24 cellular contexts compared by ENCODE assay signal in the genomic region with DNA sequence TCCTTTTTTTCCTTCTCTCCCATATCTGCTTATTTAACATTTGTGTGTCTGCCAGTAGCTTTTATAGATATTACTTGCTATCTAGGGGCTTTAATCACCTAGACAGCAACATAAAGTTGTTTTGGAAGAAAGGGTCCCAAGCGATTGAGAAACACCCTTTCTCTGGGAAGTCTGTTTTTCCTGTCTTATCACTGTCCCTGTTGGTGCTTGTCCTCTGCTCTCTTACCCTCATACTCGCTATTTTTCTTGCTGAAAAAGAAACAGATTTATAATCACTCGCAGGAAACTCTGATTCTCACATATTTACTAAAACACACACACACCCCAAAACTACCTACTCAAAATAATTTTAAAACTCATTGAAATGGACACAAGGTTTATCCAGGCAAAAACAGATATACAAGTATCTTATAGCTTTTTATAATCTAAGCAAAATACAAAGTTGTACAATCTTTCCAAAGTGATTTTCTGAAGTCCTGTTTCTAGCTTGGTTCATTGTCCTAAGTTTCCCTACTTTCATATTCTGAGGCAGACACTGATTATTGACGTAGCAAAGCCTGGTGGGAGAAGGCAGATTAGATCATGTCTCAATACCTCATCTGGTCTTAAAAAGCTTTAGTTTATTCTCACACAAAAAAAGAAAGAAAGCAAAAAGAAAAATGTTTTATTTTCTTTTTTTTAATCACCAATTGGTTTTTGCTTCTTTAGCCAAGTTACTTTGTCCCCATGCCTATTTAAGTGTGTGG.
DNase-seq lines count a peak whose midpoint lies in the region; ATAC-seq, FAIRE-seq and TF ChIP-seq lines count a peak whose summit lies in the region.
"Had no signal": no experiment of that assay in that cellular context is flagged by ENCODE, and none has a peak within 500 bp of the region (broad histone marks: within the 10 kb centered on the region; RNA-seq: fewer than 3 reads in every experiment).

No MANE protein-coding gene starts in this region.

- peak; percentile 24 for FAIRE-seq in frontal cortex (lab: Jason Lieb, UNC)
- FAIRE-seq: A549 had no signal

- WGBS in gastroesophageal sphincter (ENCODE audit: low coverage in 1 of 2), 2 donors, result 80 to 85% methylated on average over 4 of the region's 4 CpGs

- H3K36me3 ChIP-seq in BLaER1 treated with 17β-estradiol and CSF1 and Interleukin-3, amounts not matched to agents 10 nM and 100 nM, result peaks cover 0 to 6% (median 0%) of the 10 kb centered on the region in 11 experiments; a peak in 1 of 22 replicates
- H3K36me3 ChIP-seq in SK-N-MC (ENCODE audit: insufficient read depth, low read length), result peaks cover 3% of the 10 kb centered on the region; the same call in 1 of the 2 replicates
- no peaks in the 10 kb centered on the region for H3K36me3 ChIP-seq in MM.1S (replicated peaks; ENCODE audit: insufficient read depth, low read length)
- no peaks in the 10 kb centered on the region for H3K36me3 ChIP-seq in gastroesophageal sphincter
- H3K36me3 ChIP-seq: SJSA1, tibial nerve had no signal

- H3F3A ChIP-seq in MM.1S (ENCODE audit: insufficient read depth, low read length), result no peaks in the 10 kb centered on the region

- H3K9me3 ChIP-seq in BLaER1 treated with 17β-estradiol and CSF1 and Interleukin-3, amounts not matched to agents 10 nM and 100 nM (replicated peaks in 1 of 11), result peaks cover 0 to 45% (median 12%) of the 10 kb centered on the region in 11 experiments; a peak in 9 of 22 replicates
- H3K9me3 ChIP-seq in SK-N-MC (ENCODE audit: low read depth, low read length) (no peaks in the 10 kb centered on the region), MM.1S (replicated peaks; ENCODE audit: insufficient read depth, low read length) (no peaks in the 10 kb centered on the region), gastroesophageal sphincter (no peaks in the 10 kb centered on the region)
- H3K9me3 ChIP-seq: A549, SJSA1, tibial nerve had no signal

- H3K4me1 Mint-ChIP-seq in nephron, result peaks cover 45% of the 10 kb centered on the region
- H3K4me1 Mint-ChIP-seq: activated naive CD8-positive, alpha-beta T cell treated with anti-CD3 and anti-CD28 coated beads, Interleukin-2, amount 50 U/mL, for 24 hours had no signal

- TF ChIP-seq POLR2A in gastroesophageal sphincter (IDR thresholded peaks at IDR 0.05), result no peak

- no peaks in the 10 kb centered on the region for H3K27me3 Mint-ChIP-seq in nephron (ENCODE audit: low read depth)
- H3K27me3 Mint-ChIP-seq: activated naive CD8-positive, alpha-beta T cell treated with anti-CD3 and anti-CD28 coated beads, Interleukin-2, amount 50 U/mL, for 24 hours; stimulated activated naive CD8-positive, alpha-beta T cell treated with anti-CD3 and anti-CD28 coated beads, Interleukin-15, Interleukin-2, amounts not matched to agents 100 ng/mL and 50 ng/mL, for 24 hours had no signal

- H2AFZ ChIP-seq in MM.1S (ENCODE audit: low read length), result no peak overlapping the region
- H2AFZ ChIP-seq: hepatocyte had no signal

- TF ChIP-seq EP300 in gastroesophageal sphincter (IDR thresholded peaks at IDR 0.05), result no peak

- H3K4me2 ChIP-seq in BLaER1 treated with 17β-estradiol and CSF1 and Interleukin-3, amounts not matched to agents 10 nM and 100 nM, result peak overlapping the region; percentile 8 to 75 (median 52); a peak in 19 of 22 replicates
- no peak overlapping the region for H3K4me2 ChIP-seq in MM.1S (ENCODE audit: low read depth, low read length)
- H3K4me2 ChIP-seq: A549, hepatocyte had no signal

- peak overlapping the region in 1 of 3 experiments; percentile 21 for H3K4me3 Mint-ChIP-seq in nephron
- H3K4me3 Mint-ChIP-seq: activated naive CD8-positive, alpha-beta T cell treated with anti-CD3 and anti-CD28 coated beads, Interleukin-2, amount 50 U/mL, for 24 hours; HFFc6; stimulated activated naive CD8-positive, alpha-beta T cell treated with anti-CD3 and anti-CD28 coated beads, Interleukin-15, Interleukin-2, amounts not matched to agents 100 ng/mL and 50 ng/mL, for 24 hours had no signal

- H3K36me3 Mint-ChIP-seq in nephron (ENCODE audit: low read depth), result peaks cover 20% of the 10 kb centered on the region

- no peaks in the 10 kb centered on the region for H3K9me2 ChIP-seq in MM.1S (replicated peaks; ENCODE audit: insufficient read depth, low read length)

- TF ChIP-seq CTCF in nephron (IDR thresholded peaks at IDR 0.05; ENCODE audit: unreplicated experiment in 3 of 3), result no peak
- TF ChIP-seq CTCF in MM.1S (IDR thresholded peaks at IDR 0.05; ENCODE audit: low read length), result no peak
- no peak for TF ChIP-seq CTCF in gastroesophageal sphincter (IDR thresholded peaks at IDR 0.05)

- peaks cover 13 to 48% (median 37%) of the 10 kb centered on the region in 10 experiments; a peak in 18 of 20 replicates for H3K4me1 ChIP-seq in BLaER1 treated with 17β-estradiol and CSF1 and Interleukin-3, amounts not matched to agents 10 nM and 100 nM
- H3K4me1 ChIP-seq in MM.1S (ENCODE audit: low read length), result no peaks in the 10 kb centered on the region
- H3K4me1 ChIP-seq in gastroesophageal sphincter, result peaks cover 0 to 12% (median 0%) of the 10 kb centered on the region in 3 donors
- H3K4me1 ChIP-seq: SJSA1 had no signal

- no peak for ATAC-seq in gastroesophageal sphincter
- ATAC-seq: A549; activated naive CD8-positive, alpha-beta T cell treated with anti-CD3 and anti-CD28 coated beads, Interleukin-2, amount 50 U/mL, for 24 hours; Panc1 had no signal

- H3K9ac ChIP-seq in BLaER1 treated with 17β-estradiol and CSF1 and Interleukin-3, amounts not matched to agents 10 nM and 100 nM, result peak overlapping the region in 5 of 11 experiments; percentile 7 to 76 (median 20); a peak in 6 of 22 replicates
- H3K9ac ChIP-seq in SK-N-MC (ENCODE audit: insufficient read length) (peak overlapping the region; percentile 0), MM.1S (ENCODE audit: low read length) (no peak overlapping the region)

- no peaks in the 10 kb centered on the region for H4K20me1 ChIP-seq in BLaER1 treated with 17β-estradiol and CSF1 and Interleukin-3, amounts not matched to agents 10 nM and 100 nM
- H4K20me1 ChIP-seq in MM.1S (ENCODE audit: insufficient read depth, low read length), result no peaks in the 10 kb centered on the region

- H3K27ac ChIP-seq in BLaER1 treated with 17β-estradiol and CSF1 and Interleukin-3, amounts not matched to agents 10 nM and 100 nM, result peak overlapping the region in 7 of 11 experiments; percentile 46 to 88 (median 81); a peak in 14 of 22 replicates
- H3K27ac ChIP-seq in SK-N-MC, result peak overlapping the region; percentile 84
- H3K27ac ChIP-seq in MM.1S (ENCODE audit: low read length), result no peak overlapping the region
- no peak overlapping the region for H3K27ac ChIP-seq in gastroesophageal sphincter
- H3K27ac ChIP-seq: A549, hepatocyte, SJSA1, tibial nerve had no signal

- H3K4me3 ChIP-seq in BLaER1 treated with 17β-estradiol and CSF1 and Interleukin-3, amounts not matched to agents 10 nM and 100 nM, result no peak overlapping the region
- no peak overlapping the region for H3K4me3 ChIP-seq in SK-N-MC
- H3K4me3 ChIP-seq in MM.1S (ENCODE audit: low read length), result no peak overlapping the region
- H3K4me3 ChIP-seq in gastroesophageal sphincter, result no peak overlapping the region
- H3K4me3 ChIP-seq: A549, hepatocyte, SJSA1, tibial nerve had no signal

- H3K27me3 ChIP-seq in BLaER1 treated with 17β-estradiol and CSF1 and Interleukin-3, amounts not matched to agents 10 nM and 100 nM, result no peaks in the 10 kb centered on the region
- H3K27me3 ChIP-seq in MM.1S (replicated peaks; ENCODE audit: insufficient read depth, low read length) (no peaks in the 10 kb centered on the region), gastroesophageal sphincter (no peaks in the 10 kb centered on the region)
- H3K27me3 ChIP-seq: hepatocyte, SJSA1, tibial nerve had no signal

- H3K79me2 ChIP-seq in MM.1S (ENCODE audit: low read length), result no peaks in the 10 kb centered on the region
- H3K79me2 ChIP-seq: hepatocyte had no signal

- peak overlapping the region; percentile 34 to 76 (median 65) for H3K27ac Mint-ChIP-seq in nephron
- H3K27ac Mint-ChIP-seq: activated naive CD8-positive, alpha-beta T cell treated with anti-CD3 and anti-CD28 coated beads, Interleukin-2, amount 50 U/mL, for 24 hours; HFFc6; stimulated activated naive CD8-positive, alpha-beta T cell treated with anti-CD3 and anti-CD28 coated beads, Interleukin-15, Interleukin-2, amounts not matched to agents 100 ng/mL and 50 ng/mL, for 24 hours had no signal

- H3K9me3 Mint-ChIP-seq in nephron, result peaks cover 2% of the 10 kb centered on the region

- DNase-seq in SK-N-MC (ENCODE audit: low read depth, low spot score) (no peak), frontal cortex (ENCODE audit: low spot score in 2 of 2) (no peak), SW 1271 (lab: John Stamatoyannopoulos, UW) (no peak), MM.1S (no peak), SKM-1 treated with dmso at 0.1 percent for 144 hours (lab: John Stamatoyannopoulos, UW; ENCODE audit: unreplicated experiment) (no peak)
- DNase-seq: activated CD4-positive, alpha-beta T cell treated with anti-CD3 and anti-CD28 coated beads, Interleukin-2, amount 50 U/mL, for 4 hours; activated CD8-positive, alpha-beta memory T cell treated with anti-CD3 and anti-CD28 coated beads, Interleukin-2, amount 50 U/mL, for 48 hours; activated naive CD8-positive, alpha-beta T cell treated with anti-CD3 and anti-CD28 coated beads, Interleukin-2, amount 50 U/mL, for 24 hours; C1 segment of cervical spinal cord; cortex of kidney; HFFc6; islet precursor cell; NCI-H1048; NCI-H2029 treated with DMSO at 0.1 percent for 48 hours; NK-92 treated with Interleukin-12 subunit alpha and Interleukin-12 subunit beta, amount 100 ng/mL, for 24 hours had no signal

Comparison
In these comparisons a context has a peak if more than half of its experiments do, and no peak if none do; other contexts are left out.
1. H3K27ac ChIP-seq: peak in BLaER1 treated with 17β-estradiol and CSF1 and Interleukin-3, amounts not matched to agents 10 nM and 100 nM (7 of 11) and SK-N-MC (single experiment); none in MM.1S (single experiment) and gastroesophageal sphincter (0 of 4).